Comparison of ENCODE assay signal across 1 cellular context in genomic region chr14:20681348-20682126, GRCh38.
TF ChIP-seq lines count a peak whose summit lies in the region.

No MANE protein-coding gene starts in this region.

TF ChIP-seq in HEK293, 187 proteins besides CTCF, POLR2A, EP300 and RAD21 (continued from another document):
- TF ChIP-seq ZNF513 (tag by site-specific recombination; IDR thresholded peaks at IDR 0.05) (peak; percentile 21; the same call in 1 of the 2 replicates), ZNF621 (tag by site-specific recombination; IDR thresholded peaks at IDR 0.05) (no peak), ZBTB20 (tag by site-specific recombination; IDR thresholded peaks at IDR 0.05) (no peak), ZNF335 (tag by site-specific recombination; conservative IDR thresholded peaks at IDR 0.05) (peak; percentile 70), ZBTB48 (tag by site-specific recombination; IDR thresholded peaks at IDR 0.05) (no peak), ZNF670 (tag by site-specific recombination; IDR thresholded peaks at IDR 0.05; ENCODE audit: low read depth) (no peak), ZNF354C (tag by site-specific recombination; IDR thresholded peaks at IDR 0.05; ENCODE audit: borderline replicate concordance, low read depth) (no peak), ZNF645 (tag by site-specific recombination; IDR thresholded peaks at IDR 0.05) (no peak), AEBP2 (tag by site-specific recombination; IDR thresholded peaks at IDR 0.05; ENCODE audit: borderline replicate concordance) (no peak), ZNF654 (tag by site-specific recombination; IDR thresholded peaks at IDR 0.05; ENCODE audit: low read depth) (no peak; the same call in 1 of the 2 replicates), WT1 (tag by site-specific recombination; IDR thresholded peaks at IDR 0.05) (no peak; the same call in 1 of the 2 replicates), ZBTB1 (tag by site-specific recombination; IDR thresholded peaks at IDR 0.05) (no peak), ZNF114 (tag by site-specific recombination; IDR thresholded peaks at IDR 0.05) (no peak), ZNF133 (tag by site-specific recombination; IDR thresholded peaks at IDR 0.05) (no peak), REPIN1 (tag by site-specific recombination; IDR thresholded peaks at IDR 0.05; ENCODE audit: low read depth) (no peak), GLI2 (tag by site-specific recombination; IDR thresholded peaks at IDR 0.05; ENCODE audit: borderline replicate concordance, low read depth) (no peak; the same call in 1 of the 2 replicates), ZNF530 (tag by site-specific recombination; IDR thresholded peaks at IDR 0.05; ENCODE audit: low read depth) (no peak), ZNF26 (tag by site-specific recombination; IDR thresholded peaks at IDR 0.05) (no peak), BCL11A (tag by site-specific recombination; IDR thresholded peaks at IDR 0.05; ENCODE audit: low read depth) (no peak), ZNF174 (tag by site-specific recombination; IDR thresholded peaks at IDR 0.05) (no peak), ZNF202 (tag by site-specific recombination; IDR thresholded peaks at IDR 0.05; ENCODE audit: borderline replicate concordance) (no peak), ZNF404 (tag by site-specific recombination; IDR thresholded peaks at IDR 0.05) (no peak)
